30 cellular contexts compared by ENCODE assay signal in genomic region chr20:22245139-22245538, GRCh38.
"Had no signal": no experiment of that assay in that cellular context is flagged by ENCODE, and none has a peak within 500 bp of the region (broad histone marks: within the 10 kb centered on the region; RNA-seq: fewer than 3 reads in every experiment).

No MANE protein-coding gene starts in this region.

- H3K4me2 ChIP-seq: hepatocyte had no signal

- H3K36me3 Mint-ChIP-seq: immature natural killer cell, mesothelial cell of epicardium, naive B cell had no signal

- H3K4me3 ChIP-seq: colonic mucosa, esophagus squamous epithelium, gastrocnemius medialis, heart left ventricle, hepatocyte, left lung, lower lobe of right lung, mucosa of descending colon had no signal

- H3K79me2 ChIP-seq: hepatocyte had no signal

- DNase-seq: colonic mucosa; cortex of kidney; effector CD8-positive, alpha-beta T cell; effector memory CD8-positive, alpha-beta T cell; endodermal cell; erythroblast; esophagus squamous epithelium; foreskin fibroblast; foreskin melanocyte; gastrocnemius medialis; glutamatergic neuron; heart left ventricle; hypothalamus; immature natural killer cell; islet precursor cell; kidney; kidney glomerular epithelial cell; left colon; left lung; left ventricle myocardium superior; lower lobe of right lung; mesenchymal stem cell; mucosa of descending colon; naive B cell had no signal

- FAIRE-seq: endometrium, kidney had no signal

- H3K4me3 Mint-ChIP-seq: dendritic cell treated with granulocyte-macrophage colony-stimulating factor and Interleukin-4, amounts not matched to agents 40 ng/mL and 50 ng/mL, for 4 days; effector memory CD8-positive, alpha-beta T cell; endodermal cell; immature natural killer cell; mesothelial cell of epicardium; naive B cell had no signal

- H3K4me1 Mint-ChIP-seq: immature natural killer cell, mesothelial cell of epicardium, naive B cell had no signal

- H3K27ac ChIP-seq: colonic mucosa, epithelial cell of prostate, esophagus squamous epithelium, gastrocnemius medialis, heart left ventricle, hepatocyte, left lung, lower lobe of right lung had no signal

- H3K27me3 ChIP-seq: colonic mucosa, gastrocnemius medialis had no signal

- ATAC-seq: effector memory CD8-positive, alpha-beta T cell; esophagus mucosa; gastrocnemius medialis; heart left ventricle; left colon; left lung; left ventricle myocardium superior; lower lobe of right lung; mucosa of descending colon had no signal

- H3K27me3 Mint-ChIP-seq: dendritic cell treated with granulocyte-macrophage colony-stimulating factor and Interleukin-4, amounts not matched to agents 40 ng/mL and 50 ng/mL, for 4 days; effector memory CD8-positive, alpha-beta T cell had no signal

- H3K27ac Mint-ChIP-seq: dendritic cell treated with granulocyte-macrophage colony-stimulating factor and Interleukin-4, amounts not matched to agents 40 ng/mL and 50 ng/mL, for 4 days; effector memory CD8-positive, alpha-beta T cell; endodermal cell; immature natural killer cell; mesothelial cell of epicardium; naive B cell had no signal

- H3K36me3 ChIP-seq: colonic mucosa, esophagus squamous epithelium, gastrocnemius medialis, heart left ventricle, left lung, lower lobe of right lung had no signal

- H3K4me1 ChIP-seq: colonic mucosa, esophagus squamous epithelium, gastrocnemius medialis, heart left ventricle, left lung, lower lobe of right lung had no signal

- H3K9me3 ChIP-seq: colonic mucosa, esophagus squamous epithelium, gastrocnemius medialis, heart left ventricle, left lung, lower lobe of right lung, mucosa of descending colon had no signal

- H3K9me3 Mint-ChIP-seq: dendritic cell treated with granulocyte-macrophage colony-stimulating factor and Interleukin-4, amounts not matched to agents 40 ng/mL and 50 ng/mL, for 4 days; endodermal cell; mesothelial cell of epicardium had no signal

- H2AFZ ChIP-seq: hepatocyte had no signal
